In the genomic region with DNA sequence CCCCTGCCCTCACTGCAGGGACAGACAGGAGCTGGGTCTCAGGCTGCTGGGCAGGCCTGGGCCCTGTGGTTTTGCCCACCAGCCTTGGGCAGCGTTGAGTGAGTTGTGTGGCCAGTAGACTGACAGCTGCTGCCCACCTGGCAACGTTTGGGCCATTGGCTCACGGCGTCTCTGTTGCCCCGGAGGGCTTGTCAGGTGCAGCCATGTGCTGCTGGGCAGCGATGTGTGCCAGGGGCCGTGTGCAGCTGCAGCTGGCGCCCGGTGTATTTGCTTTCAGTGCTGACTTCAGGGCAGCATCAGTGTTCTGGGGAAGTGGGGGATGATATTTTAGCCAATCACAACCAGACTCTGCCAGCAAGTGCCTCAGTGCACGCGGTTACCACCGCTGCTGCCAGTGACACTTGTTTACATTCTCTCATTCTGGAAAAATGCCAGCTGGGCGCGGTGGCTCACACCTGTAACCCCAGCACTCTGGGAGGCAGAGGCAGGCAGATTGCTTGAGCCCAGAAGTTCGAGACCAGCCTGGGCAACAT, we compare ENCODE assay signal across 9 cellular contexts. TPM values are rescaled to one million over a fixed set of nuclear protein-coding genes. Genes with fewer than 3 reads are reported as not detected.
A peak's percentile ranks its signal among the peaks of the same experiment; 100 is the strongest.
DNase-seq lines count a peak whose midpoint lies in the region; ATAC-seq, FAIRE-seq and TF ChIP-seq lines count a peak whose summit lies in the region.
"Had no signal": no experiment of that assay in that cellular context is flagged by ENCODE, and none has a peak within 500 bp of the region (broad histone marks: within the 10 kb centered on the region; RNA-seq: fewer than 3 reads in every experiment).

No MANE protein-coding gene starts in this region.

- H3K27me3 ChIP-seq in small intestine (ENCODE audit: control insufficient read depth in 2 of 2, insufficient read depth in 2 of 2, low read length in 2 of 2) (no peaks in the 10 kb centered on the region), suprapubic skin (no peaks in the 10 kb centered on the region)

- no peak for TF ChIP-seq CTCF in suprapubic skin (IDR thresholded peaks at IDR 0.05)

- peak; percentile 45 for DNase-seq in activated CD4-positive, alpha-beta T cell treated with anti-CD3 and anti-CD28 coated beads, Interleukin-2, amount 50 U/mL, for 1 hour
- no peak for DNase-seq in activated CD4-positive, alpha-beta T cell treated with anti-CD3 and anti-CD28 coated beads, Interleukin-2, amount 10 ng/mL, durations not matched to agents 24 days and 14 days
- DNase-seq in NCI-H2081 (lab: John Stamatoyannopoulos, UW) = peak; percentile 88 to 97
- peak; percentile 71 for DNase-seq in activated effector memory CD4-positive, alpha-beta T cell treated with anti-CD3 and anti-CD28 coated beads, Interleukin-2, amount 50 U/mL, for 16 hours
- peak; percentile 72 for DNase-seq in small intestine
- no peak for DNase-seq in KG1 (lab: John Stamatoyannopoulos, UW)
- no peak for DNase-seq in suprapubic skin (ENCODE audit: low spot score in 2 of 2)

- H3K4me1 ChIP-seq in small intestine (ENCODE audit: control insufficient read depth in 2 of 2, insufficient read depth in 1 of 2, low read depth in 1 of 2, low read length in 1 of 2) (no peaks in the 10 kb centered on the region), suprapubic skin (peaks cover 19% of the 10 kb centered on the region)

- H3K36me3 Mint-ChIP-seq in activated CD4-positive, alpha-beta T cell treated with anti-CD3 and anti-CD28 coated beads, Interleukin-2, amount 10 ng/mL, durations not matched to agents 24 days and 14 days (ENCODE audit: low read depth) = peaks cover 4% of the 10 kb centered on the region

- no peak for FAIRE-seq in small intestine (lab: Jason Lieb, UNC)

- no peak overlapping the region for H3K27ac Mint-ChIP-seq in activated CD4-positive, alpha-beta T cell treated with anti-CD3 and anti-CD28 coated beads, Interleukin-2, amount 10 ng/mL, durations not matched to agents 24 days and 14 days

- intact Hi-C loops in activated CD4-positive, alpha-beta T cell treated with anti-CD3 and anti-CD28 coated beads, Interleukin-2, amount 10 ng/mL, durations not matched to agents 24 days and 14 days (cut with micrococcal nuclease) = no loop called here

- H3K4me3 ChIP-seq in small intestine (ENCODE audit: low read depth in 1 of 2, low read length in 2 of 2) (no peak overlapping the region), suprapubic skin (no peak overlapping the region)

- no peak for TF ChIP-seq EP300 in suprapubic skin (IDR thresholded peaks at IDR 0.05)

- H3K36me3 ChIP-seq in small intestine (ENCODE audit: control insufficient read depth in 2 of 2, insufficient read depth in 2 of 2, low read length in 2 of 2) (peaks cover 0 to 2% of the 10 kb centered on the region in 2 donors), suprapubic skin (peaks cover 13% of the 10 kb centered on the region)

- H3K27me3 Mint-ChIP-seq in activated CD4-positive, alpha-beta T cell treated with anti-CD3 and anti-CD28 coated beads, Interleukin-2, amount 10 ng/mL, durations not matched to agents 24 days and 14 days = no peaks in the 10 kb centered on the region

- TF ChIP-seq POLR2A in suprapubic skin (IDR thresholded peaks at IDR 0.05) = no peak

- peaks cover 5% of the 10 kb centered on the region for H3K4me1 Mint-ChIP-seq in activated CD4-positive, alpha-beta T cell treated with anti-CD3 and anti-CD28 coated beads, Interleukin-2, amount 10 ng/mL, durations not matched to agents 24 days and 14 days

- WGBS in small intestine, 3 donors = 30 to 55% (median 36%) methylated on average over 15 of the region's 15 CpGs
- WGBS in suprapubic skin = 64% methylated on average over 10 of the region's 15 CpGs

- H3K9me3 Mint-ChIP-seq in activated CD4-positive, alpha-beta T cell treated with anti-CD3 and anti-CD28 coated beads, Interleukin-2, amount 10 ng/mL, durations not matched to agents 24 days and 14 days = no peaks in the 10 kb centered on the region

- no peak for ATAC-seq in GM21515 (IDR thresholded peaks at IDR 0.05; ENCODE audit: unreplicated experiment)

- H3K27ac ChIP-seq in small intestine (ENCODE audit: low read depth in 1 of 2, low read length in 1 of 2) = no peak overlapping the region
- no peak overlapping the region for H3K27ac ChIP-seq in suprapubic skin

- H3K9me3 ChIP-seq in small intestine (ENCODE audit: control insufficient read depth, low read depth) = no peaks in the 10 kb centered on the region
- no peaks in the 10 kb centered on the region for H3K9me3 ChIP-seq in suprapubic skin

- H3K4me3 Mint-ChIP-seq in activated CD4-positive, alpha-beta T cell treated with anti-CD3 and anti-CD28 coated beads, Interleukin-2, amount 10 ng/mL, durations not matched to agents 24 days and 14 days = no peak overlapping the region

RNA-seq across cellular contexts. Expression of gene FZR1, which starts 10.6 kb away (rescaled TPM):
- total RNA-seq in activated CD4-positive, alpha-beta T cell treated with anti-CD3 and anti-CD28 coated beads, Interleukin-2, amount 10 ng/mL, durations not matched to agents 24 days and 14 days = 37.3 and 38.7 TPM in 2 replicates
- polyA plus RNA-seq in small intestine = 10 to 100 TPM; 29.5 to 33.1 (median 32.1) TPM
- 10 to 100 TPM; 45.1 to 51.1 (median 47.9) TPM for total RNA-seq in suprapubic skin

RNA-seq across cellular contexts. Expression of gene DOHH, which starts 16.3 kb away (rescaled TPM):
- 21.5 and 24.4 TPM in 2 replicates for total RNA-seq in activated CD4-positive, alpha-beta T cell treated with anti-CD3 and anti-CD28 coated beads, Interleukin-2, amount 10 ng/mL, durations not matched to agents 24 days and 14 days
- polyA plus RNA-seq in small intestine = 10 to 100 TPM in 1 of 3 donors, 1 to 10 TPM in 2; 5.4 to 18.4 (median 6.2) TPM
- total RNA-seq in suprapubic skin = 10 to 100 TPM; 10.9 to 21.7 (median 17.9) TPM

RNA-seq across cellular contexts. Expression of gene TEKTIP1, which starts 22.2 kb away (rescaled TPM):
- 1.4 and 2.2 TPM in 2 replicates for total RNA-seq in activated CD4-positive, alpha-beta T cell treated with anti-CD3 and anti-CD28 coated beads, Interleukin-2, amount 10 ng/mL, durations not matched to agents 24 days and 14 days
- 1 to 10 TPM in 1 of 3 donors, under 1 TPM in 1, not detected in 1; 0.73 to 1.3 TPM for polyA plus RNA-seq in small intestine
- 1 to 10 TPM in 2 of 4 donors, not detected in 2; 2.4 to 5.2 TPM for total RNA-seq in suprapubic skin
- total RNA-seq: kidney epithelial cell had no signal

RNA-seq across cellular contexts. Expression of gene SMIM44, which starts 33.5 kb away (rescaled TPM):
- not detected in 2 replicates for total RNA-seq in activated CD4-positive, alpha-beta T cell treated with anti-CD3 and anti-CD28 coated beads, Interleukin-2, amount 10 ng/mL, durations not matched to agents 24 days and 14 days
- under 1 TPM in 1 of 3 donors, not detected in 2; 0.63 TPM for polyA plus RNA-seq in small intestine
- total RNA-seq in suprapubic skin = not detected

RNA-seq across cellular contexts. Expression of gene SMIM24, which starts 36.4 kb away (rescaled TPM):
- 0.33 TPM in 1 of 2 replicates, not detected in the other for total RNA-seq in activated CD4-positive, alpha-beta T cell treated with anti-CD3 and anti-CD28 coated beads, Interleukin-2, amount 10 ng/mL, durations not matched to agents 24 days and 14 days
- 1,000 to 10,000 TPM in 2 of 3 donors, 100 to 1,000 TPM in 1; 270 to 1,947 (median 1,892) TPM for polyA plus RNA-seq in small intestine
- total RNA-seq in suprapubic skin = 1 to 10 TPM in 1 of 4 donors, not detected in 3; 2.1 TPM

Comparison
In these comparisons a context has a peak if more than half of its experiments do, and no peak if none do; other contexts are left out.
1. DNase-seq: peak in activated CD4-positive, alpha-beta T cell treated with anti-CD3 and anti-CD28 coated beads, Interleukin-2, amount 50 U/mL, for 1 hour (single experiment), NCI-H2081 (2 of 2), activated effector memory CD4-positive, alpha-beta T cell treated with anti-CD3 and anti-CD28 coated beads, Interleukin-2, amount 50 U/mL, for 16 hours (single experiment) and small intestine (single experiment); none in activated CD4-positive, alpha-beta T cell treated with anti-CD3 and anti-CD28 coated beads, Interleukin-2, amount 10 ng/mL, durations not matched to agents 24 days and 14 days (single experiment), KG1 (single experiment) and suprapubic skin (0 of 2).